1 cellular context compared by ENCODE assay signal in genomic region chr4:99856166-99856565, GRCh38.
TF ChIP-seq lines count a peak whose summit lies in the region.

No MANE protein-coding gene starts in this region.

TF ChIP-seq in GM23338, 12 proteins besides CTCF, POLR2A, EP300 and RAD21 (continued from another document):
- TF ChIP-seq, protein P1, sequence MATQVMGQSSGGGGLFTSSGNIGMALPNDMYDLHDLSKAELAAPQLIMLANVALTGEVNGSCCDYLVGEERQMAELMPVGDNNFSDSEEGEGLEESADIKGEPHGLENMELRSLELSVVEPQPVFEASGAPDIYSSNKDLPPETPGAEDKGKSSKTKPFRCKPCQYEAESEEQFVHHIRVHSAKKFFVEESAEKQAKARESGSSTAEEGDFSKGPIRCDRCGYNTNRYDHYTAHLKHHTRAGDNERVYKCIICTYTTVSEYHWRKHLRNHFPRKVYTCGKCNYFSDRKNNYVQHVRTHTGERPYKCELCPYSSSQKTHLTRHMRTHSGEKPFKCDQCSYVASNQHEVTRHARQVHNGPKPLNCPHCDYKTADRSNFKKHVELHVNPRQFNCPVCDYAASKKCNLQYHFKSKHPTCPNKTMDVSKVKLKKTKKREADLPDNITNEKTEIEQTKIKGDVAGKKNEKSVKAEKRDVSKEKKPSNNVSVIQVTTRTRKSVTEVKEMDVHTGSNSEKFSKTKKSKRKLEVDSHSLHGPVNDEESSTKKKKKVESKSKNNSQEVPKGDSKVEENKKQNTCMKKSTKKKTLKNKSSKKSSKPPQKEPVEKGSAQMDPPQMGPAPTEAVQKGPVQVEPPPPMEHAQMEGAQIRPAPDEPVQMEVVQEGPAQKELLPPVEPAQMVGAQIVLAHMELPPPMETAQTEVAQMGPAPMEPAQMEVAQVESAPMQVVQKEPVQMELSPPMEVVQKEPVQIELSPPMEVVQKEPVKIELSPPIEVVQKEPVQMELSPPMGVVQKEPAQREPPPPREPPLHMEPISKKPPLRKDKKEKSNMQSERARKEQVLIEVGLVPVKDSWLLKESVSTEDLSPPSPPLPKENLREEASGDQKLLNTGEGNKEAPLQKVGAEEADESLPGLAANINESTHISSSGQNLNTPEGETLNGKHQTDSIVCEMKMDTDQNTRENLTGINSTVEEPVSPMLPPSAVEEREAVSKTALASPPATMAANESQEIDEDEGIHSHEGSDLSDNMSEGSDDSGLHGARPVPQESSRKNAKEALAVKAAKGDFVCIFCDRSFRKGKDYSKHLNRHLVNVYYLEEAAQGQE (IDR thresholded peaks at IDR 0.05; ENCODE audit: unreplicated experiment): no peak
- no peak for TF ChIP-seq JUNB (IDR thresholded peaks at IDR 0.05; ENCODE audit: unreplicated experiment)
